Comparison of ENCODE assay signal across 27 cellular contexts in the genomic region with DNA sequence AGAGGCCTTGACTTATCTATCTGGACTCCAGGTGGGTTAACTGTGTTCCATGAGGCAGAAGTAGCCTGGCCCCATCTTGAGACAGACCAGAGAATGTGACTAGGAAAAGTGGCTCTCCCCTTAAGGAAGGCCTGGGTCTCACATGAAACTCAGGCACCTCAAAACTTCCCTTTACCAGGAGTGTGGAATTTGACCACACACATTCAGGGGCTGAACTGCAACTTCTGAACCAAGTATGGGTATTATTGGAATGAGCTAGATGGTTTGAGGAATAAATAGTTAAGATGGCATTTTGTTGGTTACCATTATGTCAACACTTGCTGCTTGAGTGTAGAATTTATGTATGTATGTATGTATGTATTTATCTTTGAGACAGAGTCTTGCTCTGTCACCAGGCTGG. TPM values are rescaled to one million over a fixed set of nuclear protein-coding genes. Genes with fewer than 3 reads are reported as not detected.
"Had no signal": no experiment of that assay in that cellular context is flagged by ENCODE, and none has a peak within 500 bp of the region (broad histone marks: within the 10 kb centered on the region; RNA-seq: fewer than 3 reads in every experiment).

No MANE protein-coding gene starts in this region.

- DNase-seq: KG1, MG63, NCI-H1092, NCI-H1105 treated with DMSO at 0.1 percent for 48 hours, NCI-H1417 treated with DMSO at 0.1 percent for 48 hours, NCI-H146, NCI-H1694 treated with DMSO at 0.1 percent for 48 hours, NCI-H1930, NCI-H2081, NCI-H2107, NCI-H226, NCI-H446, NCI-H510A, NCI-H524 treated with DMSO at 0.1 percent for 48 hours, NCI-H69, NCI-H774, PC-3, Peyer's patch, SHP77 treated with DMSO at 0.1 percent for 48 hours, SJCRH30, SW 1271, T-cell had no signal

- H3K27me3 Mint-ChIP-seq: T-cell had no signal

- H3K36me3 ChIP-seq: MG63, Peyer's patch, SJCRH30 had no signal

- FAIRE-seq: HTR-8/SVneo had no signal

- H3K27ac Mint-ChIP-seq: T-cell had no signal

- H3K27me3 ChIP-seq: MG63, Peyer's patch had no signal

- H3K4me3 ChIP-seq: MG63, Peyer's patch, SJCRH30, SK-N-MC had no signal

- H3K27ac ChIP-seq: HL-60, Peyer's patch, SJCRH30, SK-N-MC had no signal

- ATAC-seq: Right ventricle myocardium inferior, T-cell had no signal

- H3K4me3 Mint-ChIP-seq: T-cell had no signal

- H3K9me3 ChIP-seq: Peyer's patch, SJCRH30 had no signal

- H3K36me3 Mint-ChIP-seq: T-cell had no signal

RNA-seq across cellular contexts. Expression of a gene that starts 41.5 kb away (rescaled TPM):
- total RNA-seq: OCI-LY7 had no signal
